15 cellular contexts compared by ENCODE assay signal in the genomic region with DNA sequence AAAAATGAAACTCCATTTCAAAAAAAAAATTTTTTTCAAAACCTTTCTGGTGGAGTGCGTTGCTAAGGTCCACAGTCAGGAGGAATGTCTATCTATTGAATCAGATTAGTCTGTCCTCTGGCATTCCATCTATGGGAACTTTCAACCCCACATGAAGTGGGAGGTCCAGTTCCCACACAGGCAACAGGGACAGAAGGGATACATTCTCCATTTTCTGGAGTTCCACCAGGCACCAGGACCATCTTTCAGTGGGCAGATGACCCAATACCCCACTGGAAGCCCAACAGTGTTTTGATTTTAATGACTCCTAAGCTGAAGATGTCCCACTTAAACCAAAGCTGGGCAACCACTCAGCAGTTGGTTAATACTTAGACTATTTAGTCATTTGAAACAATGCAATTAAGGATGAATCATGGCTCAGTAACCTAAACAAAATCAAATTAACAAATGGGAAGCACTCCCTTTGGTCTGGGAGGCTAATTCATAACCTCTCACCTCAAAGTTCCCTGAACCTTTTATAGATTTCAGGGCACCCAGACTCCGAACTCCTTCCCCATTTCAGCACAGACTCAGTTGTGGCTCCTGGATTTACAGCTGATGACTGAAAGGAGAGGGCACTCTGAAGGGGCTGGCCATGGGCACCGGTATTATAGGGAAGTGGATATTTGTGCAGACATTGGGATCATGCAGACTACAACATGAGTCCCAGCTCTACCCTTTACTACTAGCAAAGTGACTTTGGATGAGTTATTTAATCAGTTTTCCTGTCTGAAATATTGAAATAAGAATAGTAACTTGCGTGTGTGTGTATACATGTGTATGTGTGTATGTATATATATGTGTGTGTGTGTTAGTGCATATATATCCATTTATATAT.
DNase-seq lines count a peak whose midpoint lies in the region; ATAC-seq, FAIRE-seq and TF ChIP-seq lines count a peak whose summit lies in the region.
"Had no signal": no experiment of that assay in that cellular context is flagged by ENCODE, and none has a peak within 500 bp of the region (broad histone marks: within the 10 kb centered on the region; RNA-seq: fewer than 3 reads in every experiment).

No MANE protein-coding gene starts in this region.

- H3K9me3 Mint-ChIP-seq in chondrocyte (ENCODE audit: low read depth), result peaks cover 8% of the 10 kb centered on the region
- H3K9me3 Mint-ChIP-seq: activated CD4-positive, alpha-beta T cell treated with anti-CD3 and anti-CD28 coated beads, Interleukin-2, amount 10 ng/mL, durations not matched to agents 24 days and 14 days had no signal

- intact Hi-C loops in mucosa of descending colon (cut with DNase I, micrococcal nuclease), result no loop called here

- no peak for TF ChIP-seq CTCF in AG10803 (conservative IDR thresholded peaks at IDR 0.05; ENCODE audit: low read length)
- TF ChIP-seq CTCF in chondrocyte (IDR thresholded peaks at IDR 0.05), result no peak
- no peak for TF ChIP-seq CTCF in mucosa of descending colon (IDR thresholded peaks at IDR 0.05)
- TF ChIP-seq CTCF in RWPE1 (conservative IDR thresholded peaks at IDR 0.05; ENCODE audit: low read depth), result no peak

- H3K27ac ChIP-seq in RWPE1 (no peak overlapping the region), small intestine (ENCODE audit: low read depth in 1 of 2, low read length in 1 of 2) (no peak overlapping the region)

- H3K9me3 ChIP-seq in mucosa of descending colon, result no peaks in the 10 kb centered on the region
- H3K9me3 ChIP-seq in small intestine (ENCODE audit: control insufficient read depth, low read depth), result no peaks in the 10 kb centered on the region
- H3K9me3 ChIP-seq: esophagus squamous epithelium had no signal

- no peak for FAIRE-seq in small intestine (lab: Jason Lieb, UNC)
- FAIRE-seq: HepG2 had no signal

- POLR2A ChIA-PET in RWPE1 (lab: Yijun Ruan, JAX; ENCODE audit: low non-redundant PET), result no interaction called here

- DNase-seq in AG10803 (ENCODE audit: low read depth) (peak; percentile 100), LoVo (ENCODE audit: low spot score) (peak; percentile 45), chondrocyte (ENCODE audit: low spot score) (no peak), mucosa of descending colon (no peak), RWPE1 (ENCODE audit: low spot score) (no peak), small intestine (no peak)
- DNase-seq: activated CD4-positive, alpha-beta T cell treated with anti-CD3 and anti-CD28 coated beads, Interleukin-2, amount 10 ng/mL, durations not matched to agents 24 days and 14 days; activated effector memory CD4-positive, alpha-beta T cell treated with anti-CD3 and anti-CD28 coated beads, Interleukin-2, amount 50 U/mL, for 16 hours; CD4-positive, CD25-positive, alpha-beta regulatory T cell; esophagus squamous epithelium; NK-92 treated with Interleukin-12 subunit alpha and Interleukin-12 subunit beta, amount 100 ng/mL, for 24 hours had no signal

- no peak overlapping the region for H3K4me3 ChIP-seq in AG10803 (ENCODE audit: low read length)
- H3K4me3 ChIP-seq in mucosa of descending colon, result no peak overlapping the region
- H3K4me3 ChIP-seq in small intestine (ENCODE audit: low read depth in 1 of 2, low read length in 2 of 2), result no peak overlapping the region
- H3K4me3 ChIP-seq: esophagus squamous epithelium had no signal

- no peaks in the 10 kb centered on the region for H3K27me3 ChIP-seq in small intestine (ENCODE audit: control insufficient read depth in 2 of 2, insufficient read depth in 2 of 2, low read length in 2 of 2)
- H3K27me3 ChIP-seq: esophagus squamous epithelium had no signal

- no peaks in the 10 kb centered on the region for H3K4me1 ChIP-seq in mucosa of descending colon (ENCODE audit: low read depth)
- no peaks in the 10 kb centered on the region for H3K4me1 ChIP-seq in small intestine (ENCODE audit: control insufficient read depth in 2 of 2, insufficient read depth in 1 of 2, low read depth in 1 of 2, low read length in 1 of 2)
- H3K4me1 ChIP-seq: esophagus squamous epithelium had no signal

- H3K27me3 Mint-ChIP-seq in chondrocyte (ENCODE audit: low read depth), result no peaks in the 10 kb centered on the region
- H3K27me3 Mint-ChIP-seq: activated CD4-positive, alpha-beta T cell treated with anti-CD3 and anti-CD28 coated beads, Interleukin-2, amount 10 ng/mL, durations not matched to agents 24 days and 14 days; CD4-positive, CD25-positive, alpha-beta regulatory T cell; central memory CD8-positive, alpha-beta T cell had no signal

- CTCF ChIA-PET in RWPE1 (lab: Yijun Ruan, JAX), result interaction anchor here (0.7 kb wide), 1 partner anchor 1052 kb away, joined by 5 read pairs; no protein-coding TSS in a partner anchor

- H3K36me3 ChIP-seq in mucosa of descending colon (ENCODE audit: low read depth) (no peaks in the 10 kb centered on the region), small intestine (ENCODE audit: control insufficient read depth in 2 of 2, insufficient read depth in 2 of 2, low read length in 2 of 2) (no peaks in the 10 kb centered on the region)
- H3K36me3 ChIP-seq: esophagus squamous epithelium had no signal

- ATAC-seq in mucosa of descending colon (peak; percentile 33), GM21619 (IDR thresholded peaks at IDR 0.05; ENCODE audit: unreplicated experiment) (no peak), HG03139 (IDR thresholded peaks at IDR 0.05; ENCODE audit: unreplicated experiment) (no peak)
- ATAC-seq: HepG2 had no signal

- WGBS in small intestine, 3 donors, result 73 to 80% (median 76%) methylated on average over 4 of the region's 4 CpGs

- peaks cover 3% of the 10 kb centered on the region for H3K36me3 Mint-ChIP-seq in chondrocyte (ENCODE audit: low read depth)
- H3K36me3 Mint-ChIP-seq: CD4-positive, CD25-positive, alpha-beta regulatory T cell had no signal

- peaks cover 34% of the 10 kb centered on the region for H3K4me1 Mint-ChIP-seq in chondrocyte (ENCODE audit: low read depth)
- H3K4me1 Mint-ChIP-seq: activated CD4-positive, alpha-beta T cell treated with anti-CD3 and anti-CD28 coated beads, Interleukin-2, amount 10 ng/mL, durations not matched to agents 24 days and 14 days; CD4-positive, CD25-positive, alpha-beta regulatory T cell; central memory CD8-positive, alpha-beta T cell had no signal

- H3K27ac Mint-ChIP-seq in chondrocyte (ENCODE audit: unreplicated experiment), result peak overlapping the region; percentile 86
- H3K27ac Mint-ChIP-seq: activated CD4-positive, alpha-beta T cell treated with anti-CD3 and anti-CD28 coated beads, Interleukin-2, amount 10 ng/mL, durations not matched to agents 24 days and 14 days; CD4-positive, CD25-positive, alpha-beta regulatory T cell had no signal

- no peak overlapping the region for H3K4me3 Mint-ChIP-seq in chondrocyte (ENCODE audit: unreplicated experiment)
- H3K4me3 Mint-ChIP-seq: activated CD4-positive, alpha-beta T cell treated with anti-CD3 and anti-CD28 coated beads, Interleukin-2, amount 10 ng/mL, durations not matched to agents 24 days and 14 days; CD4-positive, CD25-positive, alpha-beta regulatory T cell; central memory CD8-positive, alpha-beta T cell had no signal

Comparison
In these comparisons a context has a peak if more than half of its experiments do, and no peak if none do; other contexts are left out.
1. DNase-seq: peak in AG10803 (single experiment) and LoVo (single experiment); none in chondrocyte (single experiment), mucosa of descending colon (0 of 3), RWPE1 (single experiment) and small intestine (single experiment).